ENCODE assay signal across 12 cellular contexts in the genomic region with DNA sequence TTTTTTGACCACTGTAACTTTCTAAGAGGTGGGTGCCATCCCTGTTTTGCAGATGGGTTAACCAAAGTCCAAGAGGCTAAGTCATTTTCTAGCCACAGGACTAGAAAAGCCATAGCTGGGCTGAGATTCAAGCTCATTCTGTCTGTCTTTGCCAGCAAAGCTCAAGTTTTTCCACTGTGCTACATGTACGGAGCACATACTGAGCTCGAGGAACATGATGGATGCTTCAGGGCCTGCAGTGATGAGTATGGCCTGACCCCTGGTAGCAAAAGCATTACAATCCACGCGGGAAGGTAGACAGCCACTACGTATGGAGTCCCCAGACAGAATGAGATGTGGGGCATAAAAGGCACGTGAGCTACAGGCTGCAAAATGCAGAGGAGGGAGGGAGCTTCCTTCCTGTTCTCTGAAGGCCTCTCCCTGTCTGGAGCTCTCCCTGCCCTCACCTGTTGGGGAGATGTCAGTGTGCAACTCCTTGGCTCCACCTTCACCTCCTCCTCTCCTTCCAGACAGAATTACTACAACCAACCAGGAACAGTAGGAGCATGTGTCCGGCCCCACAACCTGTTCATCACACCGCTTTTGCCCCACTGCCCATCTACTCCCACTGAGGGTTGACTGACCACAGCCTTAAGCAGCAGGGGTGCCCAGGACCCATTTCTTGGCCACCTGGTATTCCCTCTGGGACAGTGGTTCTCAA. TPM values are rescaled to one million over a fixed set of nuclear protein-coding genes. Genes with fewer than 3 reads are reported as not detected.
DNase-seq lines count a peak whose midpoint lies in the region; ATAC-seq and TF ChIP-seq lines count a peak whose summit lies in the region.
"Had no signal": no experiment of that assay in that cellular context is flagged by ENCODE, and none has a peak within 500 bp of the region (broad histone marks: within the 10 kb centered on the region; RNA-seq: fewer than 3 reads in every experiment).

No MANE protein-coding gene starts in this region.

- peaks cover 22% of the 10 kb centered on the region for H4K20me1 ChIP-seq in OCI-LY7 (ENCODE audit: insufficient read depth, low read length)

- H3K9me2 ChIP-seq in OCI-LY7 (ENCODE audit: insufficient read depth, low read length) = no peaks in the 10 kb centered on the region

- CTCF ChIA-PET in OCI-LY7 (lab: Charles Lee; ENCODE audit: unreplicated experiment) = interaction anchor here (0.8 to 1.9 kb wide), 2 partner anchors 15 to 17 kb away, joined by 4 to 8 read pairs; partner anchors contain the start of gene ITPRIP
- CTCF ChIA-PET in Calu3 (lab: Charles Lee) = interaction anchor here (0.7 kb wide), 2 partner anchors 47 to 50 kb away, joined by 3 to 4 read pairs; no protein-coding TSS in a partner anchor

- peaks cover 20% of the 10 kb centered on the region for H3K27me3 Mint-ChIP-seq in Calu3 (ENCODE audit: unreplicated experiment)

- DNase-seq in OCI-LY7 (ENCODE audit: low spot score) = peak; percentile 40
- DNase-seq in epithelial cell of esophagus (ENCODE audit: low read depth) = peak; percentile 68
- DNase-seq in sigmoid colon = peak; percentile 57
- DNase-seq in Calu3 = no peak
- DNase-seq in adrenal gland = no peak
- DNase-seq: activated gamma-delta T cell; hippocampal formation; stimulated activated naive CD4-positive, alpha-beta T cell treated with Interleukin-2 at 50 U/mL for 16 hours had no signal

- no peak overlapping the region for H3K4me3 Mint-ChIP-seq in Calu3 (ENCODE audit: low read depth, unreplicated experiment)

- H3K4me1 ChIP-seq in OCI-LY7 (ENCODE audit: insufficient read depth, low read length, poor library complexity, severe bottlenecking) (peaks cover 78% of the 10 kb centered on the region), sigmoid colon (peaks cover 0 to 96% (median 96%) of the 10 kb centered on the region in 4 donors), adrenal gland (replicated peaks in 1 of 2) (peaks cover 23 to 73% of the 10 kb centered on the region in 2 donors)

- peak overlapping the region; percentile 67 for H3K4me2 ChIP-seq in OCI-LY7 (ENCODE audit: low read length)

- H3K9me3 ChIP-seq in OCI-LY7 (ENCODE audit: low read length) = no peaks in the 10 kb centered on the region
- no peaks in the 10 kb centered on the region for H3K9me3 ChIP-seq in sigmoid colon
- no peaks in the 10 kb centered on the region for H3K9me3 ChIP-seq in adrenal gland (replicated peaks in 1 of 3)
- H3K9me3 ChIP-seq: SJSA1 had no signal

- TF ChIP-seq CTCF in OCI-LY7 (conservative IDR thresholded peaks at IDR 0.05; ENCODE audit: low read length) (no peak), epithelial cell of esophagus (IDR thresholded peaks at IDR 0.05; ENCODE audit: insufficient read depth, low read depth, low read length, missing control alignments) (no peak), sigmoid colon (IDR thresholded peaks at IDR 0.05) (no peak), Calu3 (IDR thresholded peaks at IDR 0.05; ENCODE audit: unreplicated experiment) (no peak), adrenal gland (IDR thresholded peaks at IDR 0.05) (no peak)

- intact Hi-C loops in OCI-LY7 (cut with micrococcal nuclease; ENCODE audit: unreplicated experiment) = loop anchor here (1.0 kb wide), 2 partner anchors 15 to 27 kb away; no protein-coding TSS in a partner anchor
- intact Hi-C loops in sigmoid colon (cut with DNase I) = no loop called here
- intact Hi-C loops in Calu3 (cut with micrococcal nuclease; ENCODE audit: unreplicated experiment) = no loop called here
- intact Hi-C loops in adrenal gland (cut with DNase I) = no loop called here

- H3K36me3 Mint-ChIP-seq in Calu3 (ENCODE audit: insufficient read depth, unreplicated experiment) = no peaks in the 10 kb centered on the region

- H3K27ac Mint-ChIP-seq in Calu3 (ENCODE audit: unreplicated experiment) = no peak overlapping the region

- no peaks in the 10 kb centered on the region for H3K9me3 Mint-ChIP-seq in Calu3 (ENCODE audit: low read depth, unreplicated experiment)

- ATAC-seq in GM21447 (IDR thresholded peaks at IDR 0.05; ENCODE audit: unreplicated experiment) (peak; percentile 10), GM21360 (IDR thresholded peaks at IDR 0.05; ENCODE audit: unreplicated experiment) (no peak), HG03571 (IDR thresholded peaks at IDR 0.05; ENCODE audit: unreplicated experiment) (no peak)

- WGBS in sigmoid colon, 2 donors = 58 to 86% methylated on average over 8 of the region's 8 CpGs
- 63 to 82% (median 75%) methylated on average over 8 of the region's 8 CpGs for WGBS in adrenal gland, 4 donors

- H3K27ac ChIP-seq in OCI-LY7 (ENCODE audit: low read depth, low read length, poor library complexity, severe bottlenecking) (peak overlapping the region; percentile 70), sigmoid colon (peak overlapping the region in 3 of 4 donors; percentile 46 to 75 (median 53)), adrenal gland (peak overlapping the region in 2 of 5 donors; percentile 37 to 88)
- H3K27ac ChIP-seq: SJSA1 had no signal

- H3K79me2 ChIP-seq in OCI-LY7 (ENCODE audit: insufficient read depth, low read depth, low read length) = peaks cover 76% of the 10 kb centered on the region

- H2AFZ ChIP-seq in OCI-LY7 (ENCODE audit: low read length) = no peak overlapping the region

- no peak for TF ChIP-seq EP300 in sigmoid colon (IDR thresholded peaks at IDR 0.05)

- H3K36me3 ChIP-seq in OCI-LY7 (ENCODE audit: insufficient read depth, low read length) = no peaks in the 10 kb centered on the region
- no peaks in the 10 kb centered on the region for H3K36me3 ChIP-seq in sigmoid colon
- no peaks in the 10 kb centered on the region for H3K36me3 ChIP-seq in adrenal gland (replicated peaks in 1 of 2)

- no TSS peak for BruUV-seq in OCI-LY7 (replicated peaks; lab: Mats Ljungman, UMichigan)
- no TSS peak for BruUV-seq in Calu3 (replicated peaks; lab: Mats Ljungman, UMichigan)

- H3K4me1 Mint-ChIP-seq in Calu3 (ENCODE audit: low read depth, unreplicated experiment) = peaks cover 11% of the 10 kb centered on the region

- H3K27me3 ChIP-seq in sigmoid colon = no peaks in the 10 kb centered on the region
- H3K27me3 ChIP-seq in adrenal gland = no peaks in the 10 kb centered on the region
- H3K27me3 ChIP-seq: SJSA1 had no signal

- H3K4me3 ChIP-seq in OCI-LY7 (ENCODE audit: low read depth, low read length, poor library complexity, severe bottlenecking) (peak overlapping the region; percentile 19), epithelial cell of esophagus (ENCODE audit: low read length) (no peak overlapping the region), sigmoid colon (no peak overlapping the region), adrenal gland (no peak overlapping the region)
- H3K4me3 ChIP-seq: SJSA1 had no signal

- POLR2A ChIA-PET in OCI-LY7 (lab: Charles Lee) = interaction anchor here (0.7 to 3.5 kb wide), 14 partner anchors 8 to 159 kb away, joined by 3 to 22 read pairs (median 4); partner anchors contain the start of gene ITPRIP

- TF ChIP-seq POLR2A in sigmoid colon (IDR thresholded peaks at IDR 0.05) (no peak), adrenal gland (IDR thresholded peaks at IDR 0.05) (no peak)

RNA-seq across cellular contexts. Expression of gene ITPRIP, which starts 16.4 kb away (rescaled TPM):
- 3.3 and 6.0 TPM in 2 replicates for total RNA-seq in OCI-LY7 (2014; rRNA removed; shearing (Covaris generic))
- total RNA-seq in OCI-LY7 (2022) (18.0 and 19.6 TPM in 2 replicates), sigmoid colon (10 to 100 TPM; 11.4 to 22.4 (median 15.3) TPM), Calu3 (2022) (1.5 and 1.7 TPM in 2 replicates), adrenal gland (10 to 100 TPM; 18.3 to 27.0 (median 21.9) TPM)
- polyA plus RNA-seq in sigmoid colon (1 to 10 TPM; 1.2 to 8.6 (median 1.6) TPM), adrenal gland (10 to 100 TPM; 11.4 to 13.1 (median 12.1) TPM)

RNA-seq across cellular contexts. Expression of gene CFAP58, which starts 31.8 kb away (rescaled TPM):
- total RNA-seq in OCI-LY7 (2014; rRNA removed; shearing (Covaris generic)) = 0.09 and 0.36 TPM in 2 replicates
- total RNA-seq in OCI-LY7 (2022) (1.5 and 2.0 TPM in 2 replicates), sigmoid colon (1 to 10 TPM in 1 of 4 donors, under 1 TPM in 3; 0.36 to 1.1 (median 0.61) TPM), Calu3 (2022) (not detected in 2 replicates), adrenal gland (1 to 10 TPM in 2 of 8 donors, under 1 TPM in 6; 0.11 to 2.9 (median 0.67) TPM)
- polyA plus RNA-seq in sigmoid colon (under 1 TPM in 1 of 3 donors, not detected in 2; 0.09 TPM), adrenal gland (1 to 10 TPM in 2 of 3 donors, under 1 TPM in 1; 0.42 to 1.3 (median 1.1) TPM)

RNA-seq across cellular contexts. Expression of gene GSTO2, which starts 52.9 kb away (rescaled TPM):
- total RNA-seq in OCI-LY7 (2014; rRNA removed; shearing (Covaris generic)) = 1.6 and 8.2 TPM in 2 replicates
- total RNA-seq in OCI-LY7 (2022) (1.6 and 2.2 TPM in 2 replicates), sigmoid colon (1 to 10 TPM in 3 of 4 donors, under 1 TPM in 1; 0.68 to 2.1 (median 1.4) TPM), Calu3 (2022) (25.7 and 26.7 TPM in 2 replicates), adrenal gland (1 to 10 TPM; 3.7 to 8.2 (median 6.2) TPM)
- polyA plus RNA-seq in sigmoid colon (10 to 100 TPM in 2 of 3 donors, 1 to 10 TPM in 1; 9.7 to 13.2 (median 12.2) TPM), adrenal gland (10 to 100 TPM in 1 of 3 donors, 1 to 10 TPM in 2; 6.5 to 13.6 (median 7.9) TPM)

Comparison
In these comparisons a context has a peak if more than half of its experiments do, and no peak if none do; other contexts are left out.
1. DNase-seq: peak in OCI-LY7 (single experiment), epithelial cell of esophagus (single experiment) and sigmoid colon (single experiment); none in Calu3 (single experiment) and adrenal gland (0 of 7).